In the genomic region with DNA sequence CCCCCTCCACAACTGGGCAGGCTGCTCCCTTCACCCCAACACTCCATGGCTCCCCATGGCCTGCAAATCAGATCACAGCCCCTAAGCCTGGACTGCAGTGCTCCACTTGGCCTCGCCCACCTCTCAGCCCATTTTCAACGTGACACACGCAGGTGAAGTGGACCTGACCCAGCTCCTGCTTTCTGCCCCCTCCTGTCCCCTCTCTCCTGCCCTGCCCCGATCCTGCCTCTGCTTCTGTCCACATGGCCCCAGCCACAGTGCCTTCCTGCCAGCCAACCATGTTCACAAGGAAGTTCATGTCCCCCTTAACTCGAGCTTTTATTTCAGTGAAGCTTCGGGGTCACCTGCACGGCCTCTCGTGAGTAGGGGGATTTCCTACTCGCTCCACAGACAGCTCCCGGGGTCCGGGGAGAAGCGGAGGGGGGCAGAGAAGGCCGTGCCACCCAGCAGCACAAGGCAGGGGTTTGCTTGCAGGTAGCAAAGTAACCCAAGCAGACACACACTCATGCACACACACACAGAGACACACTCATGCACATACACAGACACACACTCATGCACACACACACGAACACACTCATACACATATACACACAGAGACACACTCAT, we compare ENCODE assay signal across 18 cellular contexts.
DNase-seq lines count a peak whose midpoint lies in the region; ATAC-seq, FAIRE-seq and TF ChIP-seq lines count a peak whose summit lies in the region.
"Had no signal": no experiment of that assay in that cellular context is flagged by ENCODE, and none has a peak within 500 bp of the region (broad histone marks: within the 10 kb centered on the region; RNA-seq: fewer than 3 reads in every experiment).

No MANE protein-coding gene starts in this region.

- no peaks in the 10 kb centered on the region for H3K27me3 Mint-ChIP-seq in CD4-positive, CD25-positive, alpha-beta regulatory T cell
- peaks cover 2% of the 10 kb centered on the region for H3K27me3 Mint-ChIP-seq in activated CD4-positive, alpha-beta memory T cell treated with anti-CD3 and anti-CD28 coated beads, Interleukin-2, amount 10 ng/mL, durations not matched to agents 7 days and 5 days

- peak overlapping the region in 2 of 3 donors; percentile 74 to 82 for H3K27ac Mint-ChIP-seq in CD4-positive, CD25-positive, alpha-beta regulatory T cell
- H3K27ac Mint-ChIP-seq in activated CD4-positive, alpha-beta memory T cell treated with anti-CD3 and anti-CD28 coated beads, Interleukin-2, amount 10 ng/mL, durations not matched to agents 7 days and 5 days: no peak overlapping the region
- H3K27ac Mint-ChIP-seq: HFFc6 had no signal

- H3K9me3 ChIP-seq in BLaER1: peaks cover 7% of the 10 kb centered on the region; the same call in 1 of the 2 replicates
- no peaks in the 10 kb centered on the region for H3K9me3 ChIP-seq in CD4-positive, CD25-positive, alpha-beta regulatory T cell (ENCODE audit: control insufficient read depth in 2 of 2, low read length in 2 of 2)
- H3K9me3 ChIP-seq in kidney (ENCODE audit: control insufficient read depth in 1 of 2, low read length in 2 of 2): no peaks in the 10 kb centered on the region
- H3K9me3 ChIP-seq in right lobe of liver: no peaks in the 10 kb centered on the region
- H3K9me3 ChIP-seq: transverse colon had no signal

- no peak for TF ChIP-seq CTCF in kidney (IDR thresholded peaks at IDR 0.05; ENCODE audit: borderline replicate concordance, extremely low read depth, insufficient read depth)
- no peak for TF ChIP-seq CTCF in right lobe of liver (IDR thresholded peaks at IDR 0.05)

- POLR2A ChIA-PET in activated CD4-positive, alpha-beta memory T cell treated with anti-CD3 and anti-CD28 coated beads, Interleukin-2, amount 10 ng/mL, durations not matched to agents 7 days and 5 days (lab: Charles Lee): interaction anchor here (0.7 kb wide), 1 partner anchor 28 kb away, joined by 3 read pairs; no protein-coding TSS in a partner anchor

- H3K4me2 ChIP-seq in BLaER1: peak overlapping the region; percentile 56

- H3K4me1 ChIP-seq in BLaER1: peaks cover 38% of the 10 kb centered on the region
- H3K4me1 ChIP-seq in CD4-positive, CD25-positive, alpha-beta regulatory T cell (ENCODE audit: control insufficient read depth, insufficient read depth, low read length, poor library complexity, severe bottlenecking): peaks cover 3% of the 10 kb centered on the region
- H3K4me1 ChIP-seq in kidney (ENCODE audit: control insufficient read depth in 1 of 2, insufficient read depth in 1 of 2, low read depth in 1 of 2, low read length in 2 of 2): no peaks in the 10 kb centered on the region
- H3K4me1 ChIP-seq in right lobe of liver: no peaks in the 10 kb centered on the region

- no peak overlapping the region for H3K4me3 ChIP-seq in BLaER1
- no peak overlapping the region for H3K4me3 ChIP-seq in CD4-positive, CD25-positive, alpha-beta regulatory T cell (ENCODE audit: low read depth, low read length)
- H3K4me3 ChIP-seq in kidney (ENCODE audit: low read length in 2 of 2): no peak overlapping the region
- no peak overlapping the region for H3K4me3 ChIP-seq in right lobe of liver
- H3K4me3 ChIP-seq: smooth muscle cell, transverse colon had no signal

- H3K9ac ChIP-seq in BLaER1: no peak overlapping the region
- no peak overlapping the region for H3K9ac ChIP-seq in kidney (ENCODE audit: low read length in 2 of 2)

- WGBS in right lobe of liver (ENCODE audit: insufficient coverage, low coverage, low lambda C conversion rate, missing lambda C conversion rate): 52% methylated on average over 10 of the region's 14 CpGs

- H3K4me3 Mint-ChIP-seq in CD4-positive, CD25-positive, alpha-beta regulatory T cell: peak overlapping the region in 2 of 4 donors; percentile 79 to 87
- peak overlapping the region; percentile 68 for H3K4me3 Mint-ChIP-seq in activated CD4-positive, alpha-beta memory T cell treated with anti-CD3 and anti-CD28 coated beads, Interleukin-2, amount 10 ng/mL, durations not matched to agents 7 days and 5 days
- H3K4me3 Mint-ChIP-seq: HFFc6 had no signal

- CTCF ChIA-PET in activated CD4-positive, alpha-beta memory T cell treated with anti-CD3 and anti-CD28 coated beads, Interleukin-2, amount 10 ng/mL, durations not matched to agents 7 days and 5 days (lab: Charles Lee): interaction anchor here (1.4 kb wide), 1 partner anchor 442 kb away, joined by 4 read pairs; no protein-coding TSS in a partner anchor

- peaks cover 0 to 44% (median 11%) of the 10 kb centered on the region in 4 donors for H3K4me1 Mint-ChIP-seq in CD4-positive, CD25-positive, alpha-beta regulatory T cell
- peaks cover 11% of the 10 kb centered on the region for H3K4me1 Mint-ChIP-seq in activated CD4-positive, alpha-beta memory T cell treated with anti-CD3 and anti-CD28 coated beads, Interleukin-2, amount 10 ng/mL, durations not matched to agents 7 days and 5 days

- H4K20me1 ChIP-seq in BLaER1: no peaks in the 10 kb centered on the region

- H3K27me3 ChIP-seq in BLaER1: no peaks in the 10 kb centered on the region; the same call in 1 of the 2 replicates
- H3K27me3 ChIP-seq in CD4-positive, CD25-positive, alpha-beta regulatory T cell (ENCODE audit: control insufficient read depth, insufficient read depth, low read length): no peaks in the 10 kb centered on the region
- H3K27me3 ChIP-seq in right lobe of liver: no peaks in the 10 kb centered on the region

- ATAC-seq in CD4-positive, CD25-positive, alpha-beta regulatory T cell (ENCODE audit: low read depth in 2 of 2): no peak
- ATAC-seq in HG03520 (IDR thresholded peaks at IDR 0.05; ENCODE audit: unreplicated experiment) (no peak), right lobe of liver (no peak)
- ATAC-seq: stimulated activated naive CD8-positive, alpha-beta T cell treated with anti-CD3 and anti-CD28 coated beads, Interleukin-15, Interleukin-2, amounts not matched to agents 100 U/mL and 50 U/mL, for 24 hours had no signal

- no peak for DNase-seq in CD4-positive, CD25-positive, alpha-beta regulatory T cell
- no peak for DNase-seq in activated CD4-positive, alpha-beta memory T cell treated with anti-CD3 and anti-CD28 coated beads, Interleukin-2, amount 10 ng/mL, durations not matched to agents 7 days and 5 days
- DNase-seq in kidney (peak; percentile 56), right lobe of liver (no peak)
- no peak for DNase-seq in stimulated activated CD4-positive, alpha-beta T cell treated with anti-CD3 and anti-CD28 coated beads, Interleukin-12 subunit alpha, Interleukin-12 subunit beta, amount 100 ng/mL, for 4 hours
- DNase-seq in effector CD8-positive, alpha-beta T cell (lab: John Stamatoyannopoulos, UW): no peak
- DNase-seq: activated CD4-positive, alpha-beta T cell treated with anti-CD3 and anti-CD28 coated beads for 4 hours; HFFc6; mammary epithelial cell; NCI-H187; occipital lobe; stimulated activated naive CD8-positive, alpha-beta T cell treated with anti-CD3 and anti-CD28 coated beads, Interleukin-15, Interleukin-2, amounts not matched to agents 100 U/mL and 50 U/mL, for 24 hours; transverse colon had no signal

- intact Hi-C loops in kidney (cut with DNase I) (no loop called here), right lobe of liver (cut with DNase I) (loop anchor here (10.0 kb wide), 1 partner anchor 440 kb away; no protein-coding TSS in a partner anchor)

- no peak for FAIRE-seq in kidney (lab: Jason Lieb, UNC)
- FAIRE-seq: colon, GM19239 had no signal

- no peak for TF ChIP-seq POLR2A in right lobe of liver (IDR thresholded peaks at IDR 0.05)

- no peaks in the 10 kb centered on the region for H3K9me3 Mint-ChIP-seq in CD4-positive, CD25-positive, alpha-beta regulatory T cell
- peaks cover 2% of the 10 kb centered on the region for H3K9me3 Mint-ChIP-seq in activated CD4-positive, alpha-beta memory T cell treated with anti-CD3 and anti-CD28 coated beads, Interleukin-2, amount 10 ng/mL, durations not matched to agents 7 days and 5 days

- H3K27ac ChIP-seq in BLaER1: no peak overlapping the region
- H3K27ac ChIP-seq in CD4-positive, CD25-positive, alpha-beta regulatory T cell (ENCODE audit: insufficient read depth, low read length, poor library complexity, severe bottlenecking): no peak overlapping the region
- no peak overlapping the region for H3K27ac ChIP-seq in kidney (ENCODE audit: low read depth in 2 of 2, low read length in 2 of 2)
- H3K27ac ChIP-seq in right lobe of liver: no peak overlapping the region
- H3K27ac ChIP-seq: transverse colon had no signal

- no peaks in the 10 kb centered on the region for H3K36me3 ChIP-seq in BLaER1
- no peaks in the 10 kb centered on the region for H3K36me3 ChIP-seq in CD4-positive, CD25-positive, alpha-beta regulatory T cell (ENCODE audit: control insufficient read depth, insufficient read depth, low read length)
- H3K36me3 ChIP-seq in kidney (ENCODE audit: control insufficient read depth in 1 of 2, insufficient read depth in 2 of 2, low read length in 2 of 2): no peaks in the 10 kb centered on the region
- H3K36me3 ChIP-seq in right lobe of liver: no peaks in the 10 kb centered on the region
- H3K36me3 ChIP-seq: transverse colon had no signal

- no peaks in the 10 kb centered on the region for H3K36me3 Mint-ChIP-seq in CD4-positive, CD25-positive, alpha-beta regulatory T cell
- H3K36me3 Mint-ChIP-seq in activated CD4-positive, alpha-beta memory T cell treated with anti-CD3 and anti-CD28 coated beads, Interleukin-2, amount 10 ng/mL, durations not matched to agents 7 days and 5 days (ENCODE audit: low read depth): no peaks in the 10 kb centered on the region
